ENCODE assay signal across 16 cellular contexts in genomic region chr2:220466251-220466691, GRCh38.
"Had no signal": no experiment of that assay in that cellular context is flagged by ENCODE, and none has a peak within 500 bp of the region (broad histone marks: within the 10 kb centered on the region; RNA-seq: fewer than 3 reads in every experiment).

No MANE protein-coding gene starts in this region.

- H3K79me2 ChIP-seq: hepatocyte had no signal

- H2AFZ ChIP-seq: hepatocyte had no signal

- DNase-seq: activated CD4-positive, alpha-beta T cell treated with anti-CD3 and anti-CD28 coated beads for 48 hours; activated CD8-positive, alpha-beta T cell treated with anti-CD3 and anti-CD28 coated beads, Interleukin-2, amount 10 ng/mL, durations not matched to agents 7 days and 5 days; activated naive CD4-positive, alpha-beta T cell treated with Interleukin-2 at 50 U/mL for 16 hours; activated naive CD8-positive, alpha-beta T cell treated with anti-CD3 and anti-CD28 coated beads, Interleukin-2, amount 50 U/mL, for 24 hours; cerebellar nuclear complex; endodermal cell; gastrocnemius medialis; kidney; mesendoderm; ovary; spleen; stimulated activated CD4-positive, alpha-beta T cell treated with anti-CD3 and anti-CD28 coated beads, Interleukin-1b, Interleukin-23, amount 100 ng/mL, for 48 hours; T-helper 9 cell had no signal

- H3K4me1 ChIP-seq: gastrocnemius medialis, spleen had no signal

- ATAC-seq: activated CD8-positive, alpha-beta T cell treated with anti-CD3 and anti-CD28 coated beads, Interleukin-2, amount 10 ng/mL, durations not matched to agents 7 days and 5 days; activated naive CD8-positive, alpha-beta T cell treated with anti-CD3 and anti-CD28 coated beads, Interleukin-2, amount 50 U/mL, for 24 hours; gastrocnemius medialis; stimulated activated memory B cell treated with anti-CD40 and anti-IgM and Interleukin-4, amounts not matched to agents 10 μg/mL and 1 μg/mL and 100 μg/mL, for 72 hours; WTC11 had no signal

- H3K36me3 ChIP-seq: gastrocnemius medialis, ovary, spleen had no signal

- H3K27ac ChIP-seq: gastrocnemius medialis, hepatocyte, ovary, spleen had no signal

- H3K4me2 ChIP-seq: hepatocyte had no signal

- H3K4me3 ChIP-seq: gastrocnemius medialis, hepatocyte, ovary, spleen had no signal

- H3K27me3 ChIP-seq: gastrocnemius medialis, hepatocyte, ovary, spleen had no signal

- H3K9me3 ChIP-seq: gastrocnemius medialis, ovary, spleen had no signal
